Comparison of ENCODE assay signal across 18 cellular contexts in genomic region chrX:107562482-107562881, GRCh38.
DNase-seq lines count a peak whose midpoint lies in the region; ATAC-seq, FAIRE-seq and TF ChIP-seq lines count a peak whose summit lies in the region.
"Had no signal": no experiment of that assay in that cellular context is flagged by ENCODE, and none has a peak within 500 bp of the region (broad histone marks: within the 10 kb centered on the region; RNA-seq: fewer than 3 reads in every experiment).

No MANE protein-coding gene starts in this region.

- H3K9ac ChIP-seq in astrocyte (ENCODE audit: low read length) (peak overlapping the region; percentile 65), iPS-15b (ENCODE audit: low read depth, low read length) (peak overlapping the region; percentile 41), MM.1S (ENCODE audit: low read length) (no peak overlapping the region)

- DNase-seq in ACHN (peak; percentile 84), HS-27A (ENCODE audit: low read depth) (peak; percentile 84), astrocyte (ENCODE audit: low read depth) (peak; percentile 96), GF-D8 (lab: John Stamatoyannopoulos, UW) (no peak), NCI-H748 treated with DMSO at 0.1 percent for 48 hours (lab: John Stamatoyannopoulos, UW) (no peak), MM.1S (no peak)
- DNase-seq: activated CD4-positive, alpha-beta T cell treated with anti-CD3 and anti-CD28 coated beads for 4 hours; activated T-cell treated with anti-CD3 and anti-CD28 coated beads, Interleukin-2, amount 50 U/mL, for 72 hours; anterior cingulate cortex; DMS153; Karpas-422; midbrain; NCI-H187 treated with DMSO at 0.1 percent for 48 hours; NK-92 treated with Interleukin-12 subunit alpha and Interleukin-12 subunit beta, amount 100 ng/mL, for 24 hours; stimulated activated CD4-positive, alpha-beta T cell treated with anti-CD3 and anti-CD28 coated beads, Interleukin-1b, Interleukin-23, amount 100 ng/mL, for 48 hours had no signal

- no peaks in the 10 kb centered on the region for H3K9me3 ChIP-seq in astrocyte (ENCODE audit: insufficient read depth, low read depth, low read length)
- no peaks in the 10 kb centered on the region for H3K9me3 ChIP-seq in iPS-15b (ENCODE audit: control insufficient read depth, insufficient read depth, low read length)
- H3K9me3 ChIP-seq in MM.1S (replicated peaks; ENCODE audit: insufficient read depth, low read length) = no peaks in the 10 kb centered on the region

- no peaks in the 10 kb centered on the region for H3K27me3 Mint-ChIP-seq in astrocyte (ENCODE audit: low read depth, unreplicated experiment)

- H3K36me3 ChIP-seq in astrocyte (ENCODE audit: insufficient read depth, low read length) = no peaks in the 10 kb centered on the region
- no peaks in the 10 kb centered on the region for H3K36me3 ChIP-seq in iPS-15b (ENCODE audit: control insufficient read depth, insufficient read depth, low read length)
- no peaks in the 10 kb centered on the region for H3K36me3 ChIP-seq in MM.1S (replicated peaks; ENCODE audit: insufficient read depth, low read length)

- H4K20me1 ChIP-seq in astrocyte (ENCODE audit: insufficient read depth, low read length) = no peaks in the 10 kb centered on the region
- H4K20me1 ChIP-seq in MM.1S (ENCODE audit: insufficient read depth, low read length) = no peaks in the 10 kb centered on the region

- peak overlapping the region; percentile 18 for H3K4me3 Mint-ChIP-seq in astrocyte (ENCODE audit: unreplicated experiment)
- H3K4me3 Mint-ChIP-seq: activated T-cell treated with anti-CD3 and anti-CD28 coated beads, Interleukin-2, amount 50 U/mL, for 72 hours had no signal

- TF ChIP-seq CTCF in astrocyte (IDR thresholded peaks at IDR 0.05; ENCODE audit: insufficient read depth, low read depth, low read length) = no peak
- no peak for TF ChIP-seq CTCF in MM.1S (IDR thresholded peaks at IDR 0.05; ENCODE audit: low read length)

- H3K4me2 ChIP-seq in astrocyte (ENCODE audit: low read length) (peak overlapping the region; percentile 51), MM.1S (ENCODE audit: low read depth, low read length) (no peak overlapping the region)

- H3K4me1 ChIP-seq in astrocyte (ENCODE audit: insufficient read depth, low read length) (peaks cover 47% of the 10 kb centered on the region), iPS-15b (ENCODE audit: control insufficient read depth, insufficient read depth, low read length) (peaks cover 56% of the 10 kb centered on the region), MM.1S (ENCODE audit: low read length) (no peaks in the 10 kb centered on the region)

- peak overlapping the region; percentile 88 for H3K27ac Mint-ChIP-seq in astrocyte (ENCODE audit: unreplicated experiment)
- H3K27ac Mint-ChIP-seq: activated T-cell treated with anti-CD3 and anti-CD28 coated beads, Interleukin-2, amount 50 U/mL, for 72 hours had no signal

- H3K4me3 ChIP-seq in astrocyte (ENCODE audit: insufficient read depth, low read depth, low read length) = no peak overlapping the region
- H3K4me3 ChIP-seq in iPS-15b (ENCODE audit: low read depth, low read length) = no peak overlapping the region
- no peak overlapping the region for H3K4me3 ChIP-seq in MM.1S (ENCODE audit: low read length)

- H3K9me3 Mint-ChIP-seq in astrocyte (ENCODE audit: unreplicated experiment) = no peaks in the 10 kb centered on the region
- H3K9me3 Mint-ChIP-seq: activated T-cell treated with anti-CD3 and anti-CD28 coated beads, Interleukin-2, amount 50 U/mL, for 72 hours had no signal

- no peaks in the 10 kb centered on the region for H3F3A ChIP-seq in MM.1S (ENCODE audit: insufficient read depth, low read length)

- H3K27me3 ChIP-seq in astrocyte (ENCODE audit: insufficient read depth, low read length) (no peaks in the 10 kb centered on the region), iPS-15b (ENCODE audit: control insufficient read depth, insufficient read depth, low read length) (no peaks in the 10 kb centered on the region), MM.1S (replicated peaks; ENCODE audit: insufficient read depth, low read length) (no peaks in the 10 kb centered on the region)

- peak; percentile 100 for FAIRE-seq in astrocyte (lab: Jason Lieb, UNC)

- H3K79me2 ChIP-seq in astrocyte (ENCODE audit: insufficient read depth, low read length) (no peaks in the 10 kb centered on the region), MM.1S (ENCODE audit: low read length) (no peaks in the 10 kb centered on the region)

- no peak for ATAC-seq in HG02678 (IDR thresholded peaks at IDR 0.05; ENCODE audit: unreplicated experiment)
- ATAC-seq: activated T-cell treated with anti-CD3 and anti-CD28 coated beads, Interleukin-2, amount 50 U/mL, for 72 hours; HCT116 had no signal

- in situ Hi-C loops in ACHN (cut with HindIII; ENCODE audit: low pct_ligation_motif_present, low pct_unique_long_range_greater_than_20kb, low sequenced_read_pairs) = no loop called here

- H3K4me1 Mint-ChIP-seq in astrocyte (ENCODE audit: low read depth, unreplicated experiment) = peaks cover 51% of the 10 kb centered on the region

- H2AFZ ChIP-seq in astrocyte (ENCODE audit: low read depth, low read length) (no peak overlapping the region), MM.1S (ENCODE audit: low read length) (no peak overlapping the region)

- H3K36me3 Mint-ChIP-seq in astrocyte (ENCODE audit: low read depth, unreplicated experiment) = no peaks in the 10 kb centered on the region

- H3K27ac ChIP-seq in astrocyte (ENCODE audit: low read depth, low read length) (peak overlapping the region; percentile 79), MM.1S (ENCODE audit: low read length) (no peak overlapping the region)

- no peaks in the 10 kb centered on the region for H3K9me2 ChIP-seq in MM.1S (replicated peaks; ENCODE audit: insufficient read depth, low read length)

Comparison
In these comparisons a context has a peak if more than half of its experiments do, and no peak if none do; other contexts are left out.
1. DNase-seq: peak in ACHN (single experiment), HS-27A (single experiment) and astrocyte (single experiment); none in GF-D8 (single experiment), NCI-H748 treated with DMSO at 0.1 percent for 48 hours (single experiment) and MM.1S (single experiment).